ENCODE assay signal across 12 cellular contexts in genomic region chr6:157840776-157841175, GRCh38. TPM values are rescaled to one million over a fixed set of nuclear protein-coding genes. Genes with fewer than 3 reads are reported as not detected.
DNase-seq lines count a peak whose midpoint lies in the region; ATAC-seq, FAIRE-seq and TF ChIP-seq lines count a peak whose summit lies in the region.
"Had no signal": no experiment of that assay in that cellular context is flagged by ENCODE, and none has a peak within 500 bp of the region (broad histone marks: within the 10 kb centered on the region; RNA-seq: fewer than 3 reads in every experiment).

No MANE protein-coding gene starts in this region.

- no peak for TF ChIP-seq POLR2A in GM12891 (IDR thresholded peaks at IDR 0.05; ENCODE audit: low read depth, low read length)

- H3K27me3 Mint-ChIP-seq in progenitor cell of endocrine pancreas: no peaks in the 10 kb centered on the region

- H3K4me1 Mint-ChIP-seq in progenitor cell of endocrine pancreas (ENCODE audit: low read depth): peaks cover 35% of the 10 kb centered on the region

- peak; percentile 69 for FAIRE-seq in GM12891 (lab: Jason Lieb, UNC)

- H3K27ac Mint-ChIP-seq in progenitor cell of endocrine pancreas: peak overlapping the region; percentile 46
- H3K27ac Mint-ChIP-seq: neural progenitor cell had no signal

- TF ChIP-seq CTCF in epithelial cell of esophagus (IDR thresholded peaks at IDR 0.05; ENCODE audit: insufficient read depth, low read depth, low read length, missing control alignments): no peak
- TF ChIP-seq CTCF in progenitor cell of endocrine pancreas (IDR thresholded peaks at IDR 0.05; ENCODE audit: unreplicated experiment): no peak
- no peak for TF ChIP-seq CTCF in heart right ventricle (IDR thresholded peaks at IDR 0.05)

- no peak for ATAC-seq in HG03025 (IDR thresholded peaks at IDR 0.05; ENCODE audit: low FRiP score, unreplicated experiment)
- no peak for ATAC-seq in heart right ventricle

- H3K4me3 ChIP-seq in epithelial cell of esophagus (ENCODE audit: low read length) (no peak overlapping the region), HAP-1 (no peak overlapping the region), heart right ventricle (no peak overlapping the region)
- H3K4me3 ChIP-seq: neural progenitor cell had no signal

- in situ Hi-C loops in HAP-1 (cut with MboI; ENCODE audit: low sequenced_read_pairs): no loop called here

- H3K27me3 ChIP-seq in HAP-1 (ENCODE audit: low read depth): no peaks in the 10 kb centered on the region
- no peaks in the 10 kb centered on the region for H3K27me3 ChIP-seq in heart right ventricle
- H3K27me3 ChIP-seq: neural progenitor cell had no signal

- DNase-seq in GM12891 (ENCODE audit: insufficient read length, low spot score) (no peak), RPMI7951 (ENCODE audit: low read depth) (peak; percentile 44), epithelial cell of esophagus (ENCODE audit: low read depth) (peak; percentile 56), progenitor cell of endocrine pancreas (ENCODE audit: low spot score, unreplicated experiment) (no peak), HAP-1 (ENCODE audit: low spot score in 2 of 2) (no peak), heart right ventricle (no peak), AML-193 (lab: John Stamatoyannopoulos, UW) (no peak)
- DNase-seq: activated CD8-positive, alpha-beta memory T cell treated with anti-CD3 and anti-CD28 coated beads, Interleukin-2, amount 50 U/mL, for 4 hours; DND-41 had no signal

- intact Hi-C loops in heart right ventricle (cut with DNase I): no loop called here

- H3K4me3 Mint-ChIP-seq in progenitor cell of endocrine pancreas (ENCODE audit: low read depth): no peak overlapping the region
- H3K4me3 Mint-ChIP-seq: central memory CD8-positive, alpha-beta T cell; neural progenitor cell had no signal

- peaks cover 1% of the 10 kb centered on the region for H3K36me3 Mint-ChIP-seq in progenitor cell of endocrine pancreas (ENCODE audit: insufficient read depth)

- H3K4me1 ChIP-seq in HAP-1 (peaks cover 4% of the 10 kb centered on the region), heart right ventricle (peaks cover 10 to 83% (median 55%) of the 10 kb centered on the region in 9 donors)

- WGBS in heart right ventricle, 2 donors: 58 to 60% methylated on average over 6 of the region's 6 CpGs

- H3K36me3 ChIP-seq in HAP-1 (replicated peaks) (no peaks in the 10 kb centered on the region), heart right ventricle (no peaks in the 10 kb centered on the region)
- H3K36me3 ChIP-seq: neural progenitor cell had no signal

- H3K9me3 Mint-ChIP-seq in progenitor cell of endocrine pancreas (ENCODE audit: low read depth): peaks cover 3% of the 10 kb centered on the region
- H3K9me3 Mint-ChIP-seq: central memory CD8-positive, alpha-beta T cell had no signal

- H3K9me3 ChIP-seq in HAP-1 (no peaks in the 10 kb centered on the region), heart right ventricle (no peaks in the 10 kb centered on the region)

- H3K27ac ChIP-seq in heart right ventricle: peak overlapping the region in 1 of 10 donors; percentile 13
- H3K27ac ChIP-seq: neural progenitor cell had no signal

TF ChIP-seq in GM12891, 5 proteins besides CTCF, POLR2A, EP300 and RAD21:
- TF ChIP-seq TAF1 (IDR thresholded peaks at IDR 0.05; ENCODE audit: low read depth, low read length) (no peak), SPI1 (IDR thresholded peaks at IDR 0.05; ENCODE audit: low read depth, low read length) (no peak), PAX5 (IDR thresholded peaks at IDR 0.05; ENCODE audit: insufficient read depth, low read length, severe bottlenecking) (no peak), POU2F2 (IDR thresholded peaks at IDR 0.05; ENCODE audit: low read depth, low read length) (no peak), POLR2AphosphoS5 (IDR thresholded peaks at IDR 0.05; ENCODE audit: low read depth, low read length) (no peak)
TF ChIP-seq in GM12891: peak in this region for 0.

RNA-seq across cellular contexts. Expression of gene SNX9, which starts 17.7 kb away (rescaled TPM):
- polyA plus RNA-seq in GM12891 (2012; ENCODE audit: low read depth, missing spikeins): 1.6 TPM
- total RNA-seq in RPMI7951 (2014; rRNA removed; shearing (Covaris generic)): 31.9 and 36.8 TPM in 2 replicates
- total RNA-seq in progenitor cell of endocrine pancreas: 29.3 and 31.5 TPM in 2 replicates
- 10 to 100 TPM; 27.9 to 39.7 (median 31.6) TPM for total RNA-seq in heart right ventricle
- 10 to 100 TPM; 18.8 to 20.9 TPM for polyA plus RNA-seq in heart right ventricle

Comparison
In these comparisons a context has a peak if more than half of its experiments do, and no peak if none do; other contexts are left out.
1. DNase-seq: peak in RPMI7951 (single experiment) and epithelial cell of esophagus (single experiment); none in GM12891 (single experiment), progenitor cell of endocrine pancreas (single experiment), HAP-1 (0 of 2), heart right ventricle (0 of 2) and AML-193 (0 of 2).